In the genomic region with DNA sequence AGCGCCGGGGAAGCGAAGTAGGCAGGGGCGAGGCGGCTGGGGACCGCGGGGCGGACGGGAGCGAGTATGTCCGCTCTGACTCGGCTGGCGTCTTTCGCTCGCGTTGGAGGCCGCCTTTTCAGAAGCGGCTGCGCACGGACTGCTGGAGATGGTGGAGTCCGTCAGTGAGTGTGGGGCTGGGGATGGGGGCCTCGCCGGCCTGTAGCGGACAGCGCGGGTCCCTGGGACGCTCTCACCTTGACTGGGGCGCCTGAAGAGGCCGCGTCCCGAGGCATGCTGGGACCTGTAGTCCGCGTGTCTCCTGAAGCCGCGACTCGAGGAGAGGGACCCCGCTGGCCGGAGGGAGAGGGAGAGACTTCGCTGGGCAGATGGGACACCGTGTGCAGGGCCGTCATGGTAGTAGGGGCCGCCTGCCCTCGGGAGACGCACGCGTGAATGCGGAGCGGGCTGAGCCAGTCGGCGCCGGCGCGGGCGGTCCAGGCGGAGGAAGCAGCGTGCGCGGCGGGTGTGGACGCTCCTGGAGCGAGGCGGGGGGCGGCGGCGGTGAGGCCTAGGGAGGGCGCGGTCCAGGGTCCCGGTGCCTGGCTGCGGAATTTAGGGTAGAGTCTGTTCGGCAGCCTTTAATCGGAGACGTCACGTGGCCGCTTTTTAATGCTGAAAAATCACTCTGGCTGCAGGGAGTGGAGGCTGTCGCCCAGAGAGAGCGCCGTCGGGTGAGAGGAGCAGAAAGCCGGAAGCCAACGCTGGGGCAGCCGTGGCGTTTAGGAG, we compare ENCODE assay signal across 1 cellular context.
TF ChIP-seq lines count a peak whose summit lies in the region.

A gene (plus strand): TSS at position 30 of the 768 bp plus-strand sequence. CDS start 37 bp downstream, at position 67.

TF ChIP-seq in A549, 52 proteins besides CTCF, POLR2A, EP300 and RAD21 (continued from another document):
- TF ChIP-seq, protein P1, sequence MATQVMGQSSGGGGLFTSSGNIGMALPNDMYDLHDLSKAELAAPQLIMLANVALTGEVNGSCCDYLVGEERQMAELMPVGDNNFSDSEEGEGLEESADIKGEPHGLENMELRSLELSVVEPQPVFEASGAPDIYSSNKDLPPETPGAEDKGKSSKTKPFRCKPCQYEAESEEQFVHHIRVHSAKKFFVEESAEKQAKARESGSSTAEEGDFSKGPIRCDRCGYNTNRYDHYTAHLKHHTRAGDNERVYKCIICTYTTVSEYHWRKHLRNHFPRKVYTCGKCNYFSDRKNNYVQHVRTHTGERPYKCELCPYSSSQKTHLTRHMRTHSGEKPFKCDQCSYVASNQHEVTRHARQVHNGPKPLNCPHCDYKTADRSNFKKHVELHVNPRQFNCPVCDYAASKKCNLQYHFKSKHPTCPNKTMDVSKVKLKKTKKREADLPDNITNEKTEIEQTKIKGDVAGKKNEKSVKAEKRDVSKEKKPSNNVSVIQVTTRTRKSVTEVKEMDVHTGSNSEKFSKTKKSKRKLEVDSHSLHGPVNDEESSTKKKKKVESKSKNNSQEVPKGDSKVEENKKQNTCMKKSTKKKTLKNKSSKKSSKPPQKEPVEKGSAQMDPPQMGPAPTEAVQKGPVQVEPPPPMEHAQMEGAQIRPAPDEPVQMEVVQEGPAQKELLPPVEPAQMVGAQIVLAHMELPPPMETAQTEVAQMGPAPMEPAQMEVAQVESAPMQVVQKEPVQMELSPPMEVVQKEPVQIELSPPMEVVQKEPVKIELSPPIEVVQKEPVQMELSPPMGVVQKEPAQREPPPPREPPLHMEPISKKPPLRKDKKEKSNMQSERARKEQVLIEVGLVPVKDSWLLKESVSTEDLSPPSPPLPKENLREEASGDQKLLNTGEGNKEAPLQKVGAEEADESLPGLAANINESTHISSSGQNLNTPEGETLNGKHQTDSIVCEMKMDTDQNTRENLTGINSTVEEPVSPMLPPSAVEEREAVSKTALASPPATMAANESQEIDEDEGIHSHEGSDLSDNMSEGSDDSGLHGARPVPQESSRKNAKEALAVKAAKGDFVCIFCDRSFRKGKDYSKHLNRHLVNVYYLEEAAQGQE (IDR thresholded peaks at IDR 0.05): peak; percentile 16; the same call in 1 of the 2 replicates
- TF ChIP-seq RARB (CRISPR knock-in tag; IDR thresholded peaks at IDR 0.05): no peak
TF ChIP-seq in A549: peak in this region for 10.
